ENCODE assay signal across 23 cellular contexts in genomic region chr6:97023982-97024381, GRCh38.
DNase-seq lines count a peak whose midpoint lies in the region; ATAC-seq and TF ChIP-seq lines count a peak whose summit lies in the region.
"Had no signal": no experiment of that assay in that cellular context is flagged by ENCODE, and none has a peak within 500 bp of the region (broad histone marks: within the 10 kb centered on the region; RNA-seq: fewer than 3 reads in every experiment).

No MANE protein-coding gene starts in this region.

- ATAC-seq in GM18870 (IDR thresholded peaks at IDR 0.05; ENCODE audit: unreplicated experiment) (peak; percentile 77), GM21529 (IDR thresholded peaks at IDR 0.05; ENCODE audit: unreplicated experiment) (peak; percentile 73), HG03575 (IDR thresholded peaks at IDR 0.05; ENCODE audit: extremely low read depth, insufficient number of reproducible peaks, low FRiP score, unreplicated experiment) (peak; percentile 66), GM18519 (IDR thresholded peaks at IDR 0.05; ENCODE audit: low FRiP score, unreplicated experiment) (no peak), natural killer cell (no peak)
- ATAC-seq: activated CD8-positive, alpha-beta T cell treated with anti-CD3 and anti-CD28 coated beads, Interleukin-2, amount 10 ng/mL, durations not matched to agents 7 days and 5 days had no signal

- H3K36me3 Mint-ChIP-seq in natural killer cell: no peaks in the 10 kb centered on the region
- H3K36me3 Mint-ChIP-seq: naive B cell had no signal

- H3K4me1 Mint-ChIP-seq in natural killer cell: no peaks in the 10 kb centered on the region
- H3K4me1 Mint-ChIP-seq: CD4-positive, CD25-positive, alpha-beta regulatory T cell; naive B cell had no signal

- no peaks in the 10 kb centered on the region for H3K9me3 Mint-ChIP-seq in natural killer cell
- H3K9me3 Mint-ChIP-seq: activated T-cell treated with anti-CD3 and anti-CD28 coated beads, Interleukin-2, amount 50 U/mL, for 24 hours; dendritic cell treated with granulocyte-macrophage colony-stimulating factor and Interleukin-4, amounts not matched to agents 40 ng/mL and 50 ng/mL, for 4 days; naive B cell had no signal

- no peaks in the 10 kb centered on the region for H3K27me3 ChIP-seq in layer of hippocampus (ENCODE audit: control insufficient read depth, insufficient read depth, low read length)
- H3K27me3 ChIP-seq: thyroid gland had no signal

- TF ChIP-seq CTCF in natural killer cell (IDR thresholded peaks at IDR 0.05): no peak

- no peak overlapping the region for H3K27ac Mint-ChIP-seq in natural killer cell
- H3K27ac Mint-ChIP-seq: activated CD8-positive, alpha-beta T cell treated with anti-CD3 and anti-CD28 coated beads, Interleukin-2, amount 10 ng/mL, durations not matched to agents 7 days and 5 days; activated T-cell treated with anti-CD3 and anti-CD28 coated beads, Interleukin-2, amount 50 U/mL, for 24 hours; CD4-positive, CD25-positive, alpha-beta regulatory T cell; dendritic cell treated with granulocyte-macrophage colony-stimulating factor and Interleukin-4, amounts not matched to agents 40 ng/mL and 50 ng/mL, for 4 days; naive B cell had no signal

- H3K4me3 Mint-ChIP-seq in natural killer cell: no peak overlapping the region
- H3K4me3 Mint-ChIP-seq: activated CD8-positive, alpha-beta T cell treated with anti-CD3 and anti-CD28 coated beads, Interleukin-2, amount 10 ng/mL, durations not matched to agents 7 days and 5 days; activated T-cell treated with anti-CD3 and anti-CD28 coated beads, Interleukin-2, amount 50 U/mL, for 24 hours; CD4-positive, CD25-positive, alpha-beta regulatory T cell; dendritic cell treated with granulocyte-macrophage colony-stimulating factor and Interleukin-4, amounts not matched to agents 40 ng/mL and 50 ng/mL, for 4 days; naive B cell had no signal

- peak overlapping the region; percentile 60 for H3K27ac ChIP-seq in layer of hippocampus (ENCODE audit: low read depth, low read length)
- H3K27ac ChIP-seq: thyroid gland had no signal

- intact Hi-C loops in natural killer cell (cut with micrococcal nuclease): no loop called here

- H3K27me3 Mint-ChIP-seq in natural killer cell (ENCODE audit: low read depth in 2 of 2): peaks cover 0 to 8% of the 10 kb centered on the region in 2 donors
- H3K27me3 Mint-ChIP-seq: activated T-cell treated with anti-CD3 and anti-CD28 coated beads, Interleukin-2, amount 50 U/mL, for 24 hours; CD4-positive, CD25-positive, alpha-beta regulatory T cell; dendritic cell treated with granulocyte-macrophage colony-stimulating factor and Interleukin-4, amounts not matched to agents 40 ng/mL and 50 ng/mL, for 4 days had no signal

- no peak for DNase-seq in stimulated activated CD4-positive, alpha-beta T cell treated with anti-CD3 and anti-CD28 coated beads, Interleukin-1b, Interleukin-23, amount 100 ng/mL, for 48 hours
- DNase-seq in natural killer cell: no peak
- DNase-seq: activated CD4-positive, alpha-beta T cell treated with anti-CD3 and anti-CD28 coated beads for 1 hour; activated CD8-positive, alpha-beta T cell treated with anti-CD3 and anti-CD28 coated beads, Interleukin-2, amount 10 ng/mL, durations not matched to agents 7 days and 5 days; activated naive CD4-positive, alpha-beta T cell; activated T-cell treated with anti-CD3 and anti-CD28 coated beads, Interleukin-2, amount 50 U/mL, for 24 hours; amniotic stem cell; CD4-positive, CD25-positive, alpha-beta regulatory T cell; glutamatergic neuron; KBM-7; naive B cell; NCI-H748 treated with DMSO at 0.1 percent for 48 hours; OCI-M1; stimulated activated CD4-positive, alpha-beta T cell treated with anti-CD3 and anti-CD28 coated beads, Interleukin-2, amount 100 ng/mL, for 48 hours; stimulated activated naive CD4-positive, alpha-beta T cell treated with Interleukin-2 at 50 U/mL for 16 hours; T-helper 1 cell; thyroid gland had no signal

Comparison
In these comparisons a context has a peak if more than half of its experiments do, and no peak if none do; other contexts are left out.
1. ATAC-seq: peak in GM18870 (single experiment), GM21529 (single experiment) and HG03575 (single experiment); none in GM18519 (single experiment) and natural killer cell (0 of 3).